ENCODE assay signal across 11 cellular contexts in the genomic region with DNA sequence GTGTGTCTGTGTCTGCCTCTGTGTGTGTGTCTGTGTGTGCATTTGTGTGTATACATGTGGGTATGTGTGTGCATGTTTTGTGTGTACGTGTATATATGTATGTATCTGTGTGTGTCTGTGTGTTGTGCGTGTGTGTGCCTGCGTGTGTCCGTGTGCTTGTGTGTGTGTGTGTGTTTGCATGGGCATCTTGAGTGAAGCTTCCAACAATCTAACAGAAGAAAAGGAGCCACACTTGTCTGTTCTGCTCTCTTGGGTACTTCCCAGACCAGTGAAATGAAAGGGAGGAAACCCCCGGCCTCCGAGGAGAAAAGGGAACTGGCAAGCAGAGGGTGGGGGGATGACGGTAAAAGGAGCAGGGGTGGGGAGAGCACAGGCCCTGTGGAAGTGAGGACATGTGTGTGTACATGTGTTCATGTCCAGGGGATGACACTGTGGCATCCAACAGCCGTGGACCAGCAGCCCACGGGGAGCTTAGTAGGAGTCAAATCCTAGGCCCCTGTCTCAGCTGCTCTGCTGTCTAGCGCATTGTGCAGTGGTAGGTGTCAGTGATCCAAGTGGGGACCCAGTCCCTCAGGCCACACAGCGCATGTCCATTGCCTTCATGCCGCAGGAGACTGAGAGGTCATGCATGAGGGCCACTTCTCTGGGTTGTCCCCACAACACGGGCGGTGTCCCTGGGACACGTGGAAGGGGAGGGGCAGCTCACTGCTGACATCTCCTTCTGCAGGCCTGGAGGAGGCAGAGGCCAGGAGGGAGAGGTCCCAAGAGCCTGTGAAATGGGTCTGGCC. TPM values are rescaled to one million over a fixed set of nuclear protein-coding genes. Genes with fewer than 3 reads are reported as not detected.
DNase-seq lines count a peak whose midpoint lies in the region; ATAC-seq, FAIRE-seq and TF ChIP-seq lines count a peak whose summit lies in the region.
"Had no signal": no experiment of that assay in that cellular context is flagged by ENCODE, and none has a peak within 500 bp of the region (broad histone marks: within the 10 kb centered on the region; RNA-seq: fewer than 3 reads in every experiment).

No MANE protein-coding gene starts in this region.

- H3K4me1 Mint-ChIP-seq in activated T-cell treated with anti-CD3 and anti-CD28 coated beads, Interleukin-2, amount 50 U/mL, for 72 hours (ENCODE audit: low read depth), result peaks cover 7% of the 10 kb centered on the region
- H3K4me1 Mint-ChIP-seq in type B pancreatic cell (ENCODE audit: unreplicated experiment), result no peaks in the 10 kb centered on the region
- H3K4me1 Mint-ChIP-seq: activated naive CD4-positive, alpha-beta T cell treated with anti-CD3 and anti-CD28 coated beads, Interleukin-2, amount 50 U/mL, for 24 hours had no signal

- TF ChIP-seq CTCF in kidney (IDR thresholded peaks at IDR 0.05; ENCODE audit: borderline replicate concordance, extremely low read depth, insufficient read depth) (no peak), type B pancreatic cell (conservative IDR thresholded peaks at IDR 0.05) (no peak)

- H3K4me3 ChIP-seq in kidney (ENCODE audit: low read length in 2 of 2), result no peak overlapping the region
- H3K4me3 ChIP-seq: pancreas had no signal

- peaks cover 41% of the 10 kb centered on the region for H3K27me3 Mint-ChIP-seq in activated T-cell treated with anti-CD3 and anti-CD28 coated beads, Interleukin-2, amount 50 U/mL, for 72 hours (ENCODE audit: low read depth)
- peaks cover 21% of the 10 kb centered on the region for H3K27me3 Mint-ChIP-seq in type B pancreatic cell

- no peak for FAIRE-seq in kidney (lab: Jason Lieb, UNC)
- FAIRE-seq in frontal cortex (lab: Jason Lieb, UNC), result no peak
- FAIRE-seq: pancreas had no signal

- DNase-seq in activated T-cell treated with anti-CD3 and anti-CD28 coated beads, Interleukin-2, amount 50 U/mL, for 72 hours, result peak; percentile 14 to 17
- no peak for DNase-seq in activated T-cell treated with anti-CD3 and anti-CD28 coated beads, Interleukin-2, amount 50 U/mL, for 1 hour
- DNase-seq in SKM-1 (lab: John Stamatoyannopoulos, UW; ENCODE audit: unreplicated experiment), result peak; percentile 40
- DNase-seq in kidney, result peak; percentile 72
- no peak for DNase-seq in type B pancreatic cell (ENCODE audit: extremely low spot score, unreplicated experiment)
- DNase-seq in frontal cortex (ENCODE audit: low spot score in 2 of 2), result no peak
- DNase-seq in D341Med (ENCODE audit: low spot score), result no peak
- DNase-seq: effector CD4-positive, alpha-beta T cell; pancreas had no signal

- peak; percentile 34 to 58 for ATAC-seq in activated T-cell treated with anti-CD3 and anti-CD28 coated beads, Interleukin-2, amount 50 U/mL, for 72 hours (replicated peaks in 1 of 2)
- no peak for ATAC-seq in HG03520 (IDR thresholded peaks at IDR 0.05; ENCODE audit: unreplicated experiment)

- H3K27ac ChIP-seq in kidney (ENCODE audit: low read depth in 2 of 2, low read length in 2 of 2), result no peak overlapping the region
- H3K27ac ChIP-seq: pancreas had no signal

- no peak overlapping the region for H3K4me3 Mint-ChIP-seq in activated T-cell treated with anti-CD3 and anti-CD28 coated beads, Interleukin-2, amount 50 U/mL, for 72 hours
- H3K4me3 Mint-ChIP-seq in type B pancreatic cell, result no peak overlapping the region
- H3K4me3 Mint-ChIP-seq: activated naive CD4-positive, alpha-beta T cell treated with anti-CD3 and anti-CD28 coated beads, Interleukin-2, amount 50 U/mL, for 24 hours had no signal

- intact Hi-C loops in kidney (cut with DNase I), result no loop called here

- H3K36me3 ChIP-seq in kidney (ENCODE audit: control insufficient read depth in 1 of 2, insufficient read depth in 2 of 2, low read length in 2 of 2), result no peaks in the 10 kb centered on the region
- H3K36me3 ChIP-seq: pancreas had no signal

- no peak overlapping the region for H3K9ac ChIP-seq in kidney (ENCODE audit: low read length in 2 of 2)

- no peaks in the 10 kb centered on the region for H3K36me3 Mint-ChIP-seq in activated T-cell treated with anti-CD3 and anti-CD28 coated beads, Interleukin-2, amount 50 U/mL, for 72 hours (ENCODE audit: insufficient read depth in 2 of 2)
- no peaks in the 10 kb centered on the region for H3K36me3 Mint-ChIP-seq in type B pancreatic cell
- H3K36me3 Mint-ChIP-seq: activated naive CD4-positive, alpha-beta T cell treated with anti-CD3 and anti-CD28 coated beads, Interleukin-2, amount 50 U/mL, for 24 hours had no signal

- H3K9me3 ChIP-seq in kidney (ENCODE audit: control insufficient read depth in 1 of 2, low read length in 2 of 2), result no peaks in the 10 kb centered on the region
- H3K9me3 ChIP-seq: pancreas had no signal

- H3K4me1 ChIP-seq in kidney (ENCODE audit: control insufficient read depth in 1 of 2, insufficient read depth in 1 of 2, low read depth in 1 of 2, low read length in 2 of 2), result no peaks in the 10 kb centered on the region
- H3K4me1 ChIP-seq: pancreas had no signal

- H3K27ac Mint-ChIP-seq in activated T-cell treated with anti-CD3 and anti-CD28 coated beads, Interleukin-2, amount 50 U/mL, for 72 hours, result peak overlapping the region; percentile 0
- H3K27ac Mint-ChIP-seq in type B pancreatic cell, result peak overlapping the region; percentile 4
- H3K27ac Mint-ChIP-seq: activated naive CD4-positive, alpha-beta T cell treated with anti-CD3 and anti-CD28 coated beads, Interleukin-2, amount 50 U/mL, for 24 hours had no signal

- H3K9me3 Mint-ChIP-seq in activated T-cell treated with anti-CD3 and anti-CD28 coated beads, Interleukin-2, amount 50 U/mL, for 72 hours, result no peaks in the 10 kb centered on the region
- no peaks in the 10 kb centered on the region for H3K9me3 Mint-ChIP-seq in type B pancreatic cell
- H3K9me3 Mint-ChIP-seq: activated naive CD4-positive, alpha-beta T cell treated with anti-CD3 and anti-CD28 coated beads, Interleukin-2, amount 50 U/mL, for 24 hours had no signal

RNA-seq across cellular contexts. Expression of a gene that starts 8.1 kb away (rescaled TPM):
- 1 to 10 TPM; 1.8 to 3.8 TPM for total RNA-seq in activated T-cell treated with anti-CD3 and anti-CD28 coated beads, Interleukin-2, amount 50 U/mL, for 72 hours
- total RNA-seq in kidney (11.4 TPM), type B pancreatic cell (ENCODE audit: low replicate concordance) (0.72 and 1.6 TPM in 2 replicates), frontal cortex (0.41 TPM)
- polyA plus RNA-seq in kidney (ENCODE audit: insufficient read depth, low read depth, low replicate concordance), result 1.0 TPM

Comparison
In these comparisons a context has a peak if more than half of its experiments do, and no peak if none do; other contexts are left out.
1. DNase-seq: peak in activated T-cell treated with anti-CD3 and anti-CD28 coated beads, Interleukin-2, amount 50 U/mL, for 72 hours (2 of 2), SKM-1 (single experiment) and kidney (single experiment); none in activated T-cell treated with anti-CD3 and anti-CD28 coated beads, Interleukin-2, amount 50 U/mL, for 1 hour (single experiment), type B pancreatic cell (single experiment), frontal cortex (0 of 2) and D341Med (single experiment).